ENCODE assay signal across 16 cellular contexts in the genomic region with DNA sequence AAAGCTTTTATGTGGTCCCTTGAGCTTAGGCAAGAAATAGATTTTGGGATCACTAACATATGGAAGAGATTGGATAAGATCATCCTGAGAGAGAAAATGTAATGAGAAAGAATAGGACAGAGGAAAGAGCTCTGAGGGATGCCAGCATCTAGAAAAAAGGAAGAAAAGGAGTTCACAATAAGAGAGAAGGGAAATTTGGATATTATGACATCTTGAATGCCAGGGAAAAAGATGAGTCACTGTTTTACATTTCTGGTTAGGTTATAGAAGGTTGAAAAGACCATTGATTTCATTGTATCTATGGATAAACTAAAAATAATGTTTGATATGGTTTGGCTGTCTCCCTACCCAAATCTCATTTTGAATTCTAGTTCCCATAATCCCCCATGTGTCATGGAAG.
DNase-seq lines count a peak whose midpoint lies in the region; ATAC-seq and TF ChIP-seq lines count a peak whose summit lies in the region.
"Had no signal": no experiment of that assay in that cellular context is flagged by ENCODE, and none has a peak within 500 bp of the region (broad histone marks: within the 10 kb centered on the region; RNA-seq: fewer than 3 reads in every experiment).

No MANE protein-coding gene starts in this region.

- H3K36me3 ChIP-seq in GM23248 (ENCODE audit: low read depth) (no peaks in the 10 kb centered on the region), Panc1 (ENCODE audit: control insufficient read depth, insufficient read depth, low read length) (no peaks in the 10 kb centered on the region), osteoblast (ENCODE audit: insufficient read depth, low read length) (no peaks in the 10 kb centered on the region)
- H3K36me3 ChIP-seq: BE2C, Peyer's patch had no signal

- H3K27ac ChIP-seq in GM23248 (no peak overlapping the region), Panc1 (ENCODE audit: low read length) (peak overlapping the region; percentile 39; the same call in 1 of the 2 replicates), osteoblast (ENCODE audit: low read depth, low read length) (no peak overlapping the region)
- H3K27ac ChIP-seq: Peyer's patch had no signal

- no peak overlapping the region for H3K9ac ChIP-seq in GM23248

- H3K9me3 ChIP-seq in GM23248 (ENCODE audit: low read depth) (no peaks in the 10 kb centered on the region), Panc1 (ENCODE audit: control insufficient read depth, insufficient read depth, low read depth, low read length) (no peaks in the 10 kb centered on the region), osteoblast (ENCODE audit: low read depth, low read length) (no peaks in the 10 kb centered on the region)
- H3K9me3 ChIP-seq: BE2C, Peyer's patch had no signal

- no peaks in the 10 kb centered on the region for H3K9me2 ChIP-seq in GM23248 (ENCODE audit: insufficient read depth)

- intact Hi-C loops in Panc1 (cut with micrococcal nuclease; ENCODE audit: unreplicated experiment), result no loop called here

- H4K20me1 ChIP-seq in GM23248 (ENCODE audit: insufficient read depth), result no peaks in the 10 kb centered on the region
- H4K20me1 ChIP-seq in osteoblast (ENCODE audit: insufficient read depth, low read length), result no peaks in the 10 kb centered on the region

- H3K79me2 ChIP-seq in GM23248 (ENCODE audit: insufficient read depth), result no peaks in the 10 kb centered on the region
- no peaks in the 10 kb centered on the region for H3K79me2 ChIP-seq in osteoblast (ENCODE audit: insufficient read depth, low read length)

- in situ Hi-C loops in GM23248 (cut with MboI), result no loop called here
- in situ Hi-C loops in Panc1 (cut with HindIII; ENCODE audit: low pct_unique_long_range_greater_than_20kb, low sequenced_read_pairs), result no loop called here

- no TSS peak for BruUV-seq in Panc1 (replicated peaks; lab: Mats Ljungman, UMichigan)

- H3K4me2 ChIP-seq in GM23248 (ENCODE audit: unreplicated experiment), result no peak overlapping the region
- no peak overlapping the region for H3K4me2 ChIP-seq in osteoblast (ENCODE audit: insufficient read depth, low read length)

- TF ChIP-seq CTCF in Panc1 (IDR thresholded peaks at IDR 0.05) (no peak), osteoblast (IDR thresholded peaks at IDR 0.05; ENCODE audit: extremely low read depth, low read depth, low read length) (no peak)

- no peaks in the 10 kb centered on the region for H3K4me1 ChIP-seq in GM23248 (ENCODE audit: insufficient read depth)
- H3K4me1 ChIP-seq in Panc1 (ENCODE audit: control insufficient read depth, insufficient read depth, low read length), result no peaks in the 10 kb centered on the region; the same call in 1 of the 2 replicates
- H3K4me1 ChIP-seq in osteoblast (ENCODE audit: insufficient read depth, low read length), result peaks cover 11% of the 10 kb centered on the region
- H3K4me1 ChIP-seq: BE2C, Peyer's patch had no signal

- H3K4me3 ChIP-seq in GM23248 (no peak overlapping the region), Panc1 (ENCODE audit: low read depth in 2 of 2, low read length in 2 of 2) (no peak overlapping the region), osteoblast (ENCODE audit: insufficient read depth, low read length) (no peak overlapping the region)
- H3K4me3 ChIP-seq: Peyer's patch had no signal

- CTCF ChIA-PET in Panc1 (lab: Charles Lee), result no interaction called here

- H2AFZ ChIP-seq in GM23248, result no peak overlapping the region
- peak overlapping the region; percentile 34 for H2AFZ ChIP-seq in osteoblast (ENCODE audit: low read length)

- DNase-seq in GM23248 (peak; percentile 6), Panc1 (ENCODE audit: low read depth, low spot score) (no peak), fibroblast of peridontal ligament (ENCODE audit: extremely low read depth) (peak; percentile 63), osteoblast (ENCODE audit: insufficient read length, low spot score, missing footprints) (no peak), HUDEP-2 (lab: John Stamatoyannopoulos, UW; ENCODE audit: unreplicated experiment in 76 of 76) (no peak)
- DNase-seq: BE2C, H7, KG1, NCI-H1092 treated with DMSO at 0.1 percent for 48 hours, NCI-H1436 treated with DMSO at 0.1 percent for 48 hours, NCI-H1930, NCI-H69, Peyer's patch had no signal

- POLR2A ChIA-PET in Panc1 (lab: Charles Lee), result no interaction called here

- H3K27me3 ChIP-seq in GM23248 (replicated peaks; ENCODE audit: insufficient read depth) (0 out of 2 replicates have a peak, but pooled peaks cover 5% of the 10 kb centered on the region), Panc1 (ENCODE audit: control insufficient read depth, insufficient read depth, low read length) (no peaks in the 10 kb centered on the region), osteoblast (ENCODE audit: insufficient read depth, low read length) (no peaks in the 10 kb centered on the region)
- H3K27me3 ChIP-seq: BE2C, Peyer's patch had no signal

- ATAC-seq in Panc1 (no peak), HG02840 (IDR thresholded peaks at IDR 0.05; ENCODE audit: low FRiP score, unreplicated experiment) (no peak), GM21825 (IDR thresholded peaks at IDR 0.05; ENCODE audit: unreplicated experiment) (no peak)
- ATAC-seq: SK-N-SH treated with all-trans-retinoic acid at 6 μM for 48 hours had no signal

- H3F3A ChIP-seq in GM23248 (ENCODE audit: insufficient read depth), result no peaks in the 10 kb centered on the region

Comparison
In these comparisons a context has a peak if more than half of its experiments do, and no peak if none do; other contexts are left out.
1. DNase-seq: peak in GM23248 (single experiment) and fibroblast of peridontal ligament (single experiment); none in Panc1 (single experiment), osteoblast (single experiment) and HUDEP-2 (0 of 76).